ENCODE assay signal across 8 cellular contexts in the genomic region with DNA sequence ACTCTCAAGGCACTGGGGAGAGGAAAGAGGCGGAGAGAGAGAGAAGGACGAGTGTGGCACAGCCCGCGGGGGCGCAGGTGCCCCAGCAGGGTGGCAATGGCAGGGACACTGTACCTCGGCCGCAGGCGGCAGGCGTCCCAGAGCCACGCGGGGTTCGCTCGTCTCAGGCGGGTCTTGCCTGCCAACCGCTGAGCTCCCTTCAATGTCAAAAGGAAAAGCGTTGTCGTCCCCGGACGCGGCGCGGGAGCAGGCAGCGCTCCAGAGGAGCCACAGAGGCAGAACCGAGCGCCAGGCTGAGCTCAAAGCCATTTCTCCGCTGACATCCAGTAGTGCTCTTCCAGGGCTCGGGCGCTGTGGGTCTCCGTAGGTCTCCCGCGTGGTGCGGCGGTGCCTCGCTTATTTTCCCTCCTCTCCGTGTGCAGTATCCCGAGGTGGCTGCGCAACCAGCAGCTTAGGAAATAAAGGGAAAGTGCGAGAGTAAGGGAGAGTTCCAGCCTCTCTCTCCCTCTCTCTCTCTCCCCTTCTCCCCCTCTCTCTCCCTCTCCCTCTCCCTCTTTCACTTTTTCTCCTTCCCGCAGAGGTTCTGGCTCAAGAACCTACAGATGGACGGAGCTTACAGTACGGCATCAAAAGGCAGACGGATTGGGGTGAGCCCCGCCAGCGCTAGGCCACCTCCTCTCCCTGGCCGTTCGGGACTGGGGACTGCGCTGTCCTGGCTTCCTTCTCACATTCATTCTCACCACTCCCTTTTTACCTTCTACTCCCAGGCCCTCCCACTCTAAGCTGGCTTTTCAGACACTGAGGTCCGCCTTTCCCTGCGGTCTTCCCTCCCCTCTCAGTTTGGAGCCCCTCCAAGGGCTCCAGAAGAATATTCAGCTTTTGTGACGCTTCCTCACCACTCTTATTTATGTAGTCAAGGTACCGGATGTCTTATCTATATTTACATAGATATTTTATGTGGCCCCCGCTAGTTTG. TPM values are rescaled to one million over a fixed set of nuclear protein-coding genes. Genes with fewer than 3 reads are reported as not detected.
DNase-seq lines count a peak whose midpoint lies in the region; FAIRE-seq and TF ChIP-seq lines count a peak whose summit lies in the region.

Gene LAMA4 (minus strand): TSS at position 726 of the 975 bp plus-strand sequence. CDS start 417 bp downstream, at position 309.

- DNase-seq in AG08396 (ENCODE audit: low spot score) (peak; percentile 62), GM23248 (peak; percentile 83), SHP77 treated with DMSO at 0.1 percent for 48 hours (lab: John Stamatoyannopoulos, UW) (peak; percentile 41), coronary artery (ENCODE audit: low spot score) (no peak), kidney tubule cell (ENCODE audit: low spot score) (peak; percentile 52), 8988T (no peak), GM12891 (ENCODE audit: insufficient read length, low spot score) (no peak)
- peak; percentile 7 for DNase-seq in stimulated activated CD4-positive, alpha-beta T cell treated with anti-CD3 and anti-CD28 coated beads, Interleukin-4, amount 100 ng/mL, for 1 hour

- H3K4me1 ChIP-seq in GM23248 (ENCODE audit: insufficient read depth): peaks cover 29% of the 10 kb centered on the region

- peak within 1 kb of the TSS; percentile 100 for H3K4me3 ChIP-seq in GM23248
- H3K4me3 ChIP-seq in coronary artery: peak within 1 kb of the TSS; percentile 86

- H3K9ac ChIP-seq in GM23248: peak within 1 kb of the TSS; percentile 95

- no peak for TF ChIP-seq CTCF in coronary artery (IDR thresholded peaks at IDR 0.05)

- H3K79me2 ChIP-seq in GM23248 (ENCODE audit: insufficient read depth): peaks cover 53% of the 10 kb centered on the region

- H3K27ac ChIP-seq in GM23248 (peak within 1 kb of the TSS; percentile 82), coronary artery (peak within 1 kb of the TSS; percentile 40 to 90)

- H3K4me2 ChIP-seq in GM23248 (ENCODE audit: unreplicated experiment): peak within 1 kb of the TSS; percentile 96

- H4K20me1 ChIP-seq in GM23248 (ENCODE audit: insufficient read depth): no peaks in the 10 kb centered on the region

- H3F3A ChIP-seq in GM23248 (ENCODE audit: insufficient read depth): peaks cover 51% of the 10 kb centered on the region

- no peaks in the 10 kb centered on the region for H3K9me2 ChIP-seq in GM23248 (ENCODE audit: insufficient read depth)

- H3K36me3 ChIP-seq in GM23248 (ENCODE audit: low read depth): peaks cover 27% of the 10 kb centered on the region; the same call in 1 of the 2 replicates

- in situ Hi-C loops in GM23248 (cut with MboI): no loop called here

- no peaks in the 10 kb centered on the region for H3K27me3 ChIP-seq in GM23248 (replicated peaks; ENCODE audit: insufficient read depth)

- peak within 1 kb of the TSS; percentile 58 for H2AFZ ChIP-seq in GM23248

- 1% methylated on average over 48 to 51 of the region's 52 CpGs for WGBS in GM23248 (ENCODE audit: low coverage in 1 of 2, low lambda C conversion rate in 2 of 2, missing lambda C conversion rate in 2 of 2), 2 experiments

- no peak for FAIRE-seq in GM12891 (lab: Jason Lieb, UNC)

- H3K9me3 ChIP-seq in GM23248 (ENCODE audit: low read depth): no peaks in the 10 kb centered on the region

- TF ChIP-seq POLR2A in GM12891 (IDR thresholded peaks at IDR 0.05; ENCODE audit: low read depth, low read length): no peak

TF ChIP-seq in GM12891, 5 proteins besides CTCF, POLR2A, EP300 and RAD21:
- TF ChIP-seq PAX5 (IDR thresholded peaks at IDR 0.05; ENCODE audit: insufficient read depth, low read length, severe bottlenecking) (no peak), TAF1 (IDR thresholded peaks at IDR 0.05; ENCODE audit: low read depth, low read length) (no peak), POU2F2 (IDR thresholded peaks at IDR 0.05; ENCODE audit: low read depth, low read length) (no peak), SPI1 (IDR thresholded peaks at IDR 0.05; ENCODE audit: low read depth, low read length) (no peak), POLR2AphosphoS5 (IDR thresholded peaks at IDR 0.05; ENCODE audit: low read depth, low read length) (no peak)

RNA-seq across cellular contexts. Expression of gene LAMA4, which starts in this region (rescaled TPM):
- total RNA-seq in GM23248 (2014; rRNA removed; shearing (Covaris generic)): 429 and 440 TPM in 2 replicates
- polyA plus RNA-seq in GM23248 (2016; fragmentation: Nextera tagmentation; extraction: Ambion mirVana): 331 and 339 TPM in 2 replicates
- not detected for polyA plus RNA-seq in GM12891 (2012; ENCODE audit: low read depth, missing spikeins)

Comparison
In these comparisons a context has a peak if more than half of its experiments do, and no peak if none do; other contexts are left out.
1. DNase-seq: peak in AG08396 (single experiment), GM23248 (single experiment), SHP77 treated with DMSO at 0.1 percent for 48 hours (single experiment), kidney tubule cell (single experiment) and stimulated activated CD4-positive, alpha-beta T cell treated with anti-CD3 and anti-CD28 coated beads, Interleukin-4, amount 100 ng/mL, for 1 hour (single experiment); none in coronary artery (single experiment), 8988T (single experiment) and GM12891 (single experiment).